In genomic region chr18:49368876-49369440, GRCh38 we compare ENCODE assay signal across 11 cellular contexts.
DNase-seq lines count a peak whose midpoint lies in the region; ATAC-seq and TF ChIP-seq lines count a peak whose summit lies in the region.
"Had no signal": no experiment of that assay in that cellular context is flagged by ENCODE, and none has a peak within 500 bp of the region (broad histone marks: within the 10 kb centered on the region; RNA-seq: fewer than 3 reads in every experiment).

No MANE protein-coding gene starts in this region.

- in situ Hi-C loops in transverse colon (cut with MboI; ENCODE audit: low pct_ligation_motif_present in 1 of 4, low pct_unique_long_range_greater_than_20kb in 1 of 4, low sequenced_read_pairs in 3 of 4): no loop called here

- no peak for TF ChIP-seq EP300 in transverse colon (IDR thresholded peaks at IDR 0.05; ENCODE audit: low read depth)

- H2AFZ ChIP-seq in fibroblast of lung (ENCODE audit: low read length) (no peak overlapping the region), hepatocyte (no peak overlapping the region)

- DNase-seq in DMS79 treated with DMSO at 0.1 percent for 48 hours (lab: John Stamatoyannopoulos, UW) (peak; percentile 51), NCI-H510A treated with DMSO at 0.1 percent for 48 hours (lab: John Stamatoyannopoulos, UW) (peak; percentile 46), fibroblast of lung (ENCODE audit: low read depth in 2 of 2) (peak; percentile 2 to 14), psoas muscle (peak; percentile 27 to 60), MV-4-11 (lab: John Stamatoyannopoulos, UW) (no peak), transverse colon (no peak), hepatocyte (ENCODE audit: low spot score) (no peak)
- no peak for DNase-seq in activated naive CD8-positive, alpha-beta T cell treated with anti-CD3 and anti-CD28 coated beads for 36 hours
- DNase-seq: activated T-cell treated with anti-CD3 and anti-CD28 coated beads, Interleukin-2, amount 50 U/mL, for 1 hour; immature natural killer cell had no signal

- H3K9me3 Mint-ChIP-seq in activated naive CD8-positive, alpha-beta T cell treated with anti-CD3 and anti-CD28 coated beads for 36 hours: no peaks in the 10 kb centered on the region
- H3K9me3 Mint-ChIP-seq: immature natural killer cell had no signal

- no peak overlapping the region for H3K9ac ChIP-seq in fibroblast of lung (ENCODE audit: insufficient read depth, low read length)
- H3K9ac ChIP-seq: BLaER1 treated with 17β-estradiol and CSF1 and Interleukin-3, amounts not matched to agents 10 nM and 100 nM had no signal

- no peak overlapping the region for H3K27ac ChIP-seq in fibroblast of lung (ENCODE audit: insufficient read depth, low read length)
- peak overlapping the region; percentile 38 for H3K27ac ChIP-seq in psoas muscle
- H3K27ac ChIP-seq in transverse colon: no peak overlapping the region
- no peak overlapping the region for H3K27ac ChIP-seq in hepatocyte
- H3K27ac ChIP-seq: BLaER1 treated with 17β-estradiol and CSF1 and Interleukin-3, amounts not matched to agents 10 nM and 100 nM had no signal

- WGBS in psoas muscle, 3 donors: 25 to 48% (median 44%) methylated on average over 10 of the region's 10 CpGs
- WGBS in transverse colon (ENCODE audit: low coverage in 1 of 2), 2 donors: 84 to 95% methylated on average over 8 to 10 of the region's 10 CpGs
- WGBS in hepatocyte (ENCODE audit: low lambda C conversion rate, missing lambda C conversion rate): 84% methylated on average over 10 of the region's 10 CpGs

- H3K36me3 ChIP-seq in fibroblast of lung (ENCODE audit: control insufficient read depth, insufficient read depth, low read length) (no peaks in the 10 kb centered on the region), psoas muscle (ENCODE audit: insufficient read depth in 1 of 2, low read depth in 1 of 2) (peaks cover 0 to 5% of the 10 kb centered on the region in 2 donors), transverse colon (no peaks in the 10 kb centered on the region), hepatocyte (replicated peaks; ENCODE audit: insufficient read depth, low read depth) (no peaks in the 10 kb centered on the region)

- no peaks in the 10 kb centered on the region for H3K27me3 ChIP-seq in fibroblast of lung (ENCODE audit: control insufficient read depth, insufficient read depth, low read length)
- H3K27me3 ChIP-seq in psoas muscle (ENCODE audit: insufficient read depth in 3 of 3, low read length in 2 of 3): no peaks in the 10 kb centered on the region
- H3K27me3 ChIP-seq in transverse colon: no peaks in the 10 kb centered on the region
- no peaks in the 10 kb centered on the region for H3K27me3 ChIP-seq in hepatocyte
- H3K27me3 ChIP-seq: BLaER1 treated with 17β-estradiol and CSF1 and Interleukin-3, amounts not matched to agents 10 nM and 100 nM had no signal

- H3K27me3 Mint-ChIP-seq in activated naive CD8-positive, alpha-beta T cell treated with anti-CD3 and anti-CD28 coated beads for 36 hours: no peaks in the 10 kb centered on the region

- ATAC-seq in psoas muscle: peak; percentile 79 to 92 (median 84)

- H3K36me3 Mint-ChIP-seq in activated naive CD8-positive, alpha-beta T cell treated with anti-CD3 and anti-CD28 coated beads for 36 hours: peaks cover 21% of the 10 kb centered on the region

- no peak overlapping the region for H3K27ac Mint-ChIP-seq in activated naive CD8-positive, alpha-beta T cell treated with anti-CD3 and anti-CD28 coated beads for 36 hours
- H3K27ac Mint-ChIP-seq: immature natural killer cell had no signal

- H3K9me2 ChIP-seq in hepatocyte (replicated peaks; ENCODE audit: insufficient read depth): no peaks in the 10 kb centered on the region

- H3K4me3 Mint-ChIP-seq in activated naive CD8-positive, alpha-beta T cell treated with anti-CD3 and anti-CD28 coated beads for 36 hours: no peak overlapping the region
- H3K4me3 Mint-ChIP-seq: immature natural killer cell had no signal

- H3K4me1 ChIP-seq in fibroblast of lung (ENCODE audit: control insufficient read depth, extremely low read depth, insufficient read depth, low read length) (no peaks in the 10 kb centered on the region), psoas muscle (peaks cover 9% of the 10 kb centered on the region), transverse colon (peaks cover 0 to 4% (median 0%) of the 10 kb centered on the region in 4 donors), hepatocyte (ENCODE audit: insufficient read depth) (no peaks in the 10 kb centered on the region)

- no peaks in the 10 kb centered on the region for H3K79me2 ChIP-seq in fibroblast of lung (ENCODE audit: control insufficient read depth, insufficient read depth, low read length)
- H3K79me2 ChIP-seq in hepatocyte: no peaks in the 10 kb centered on the region

- H4K20me1 ChIP-seq in fibroblast of lung (ENCODE audit: control insufficient read depth, extremely low read depth, insufficient read depth, low read length): no peaks in the 10 kb centered on the region
- H4K20me1 ChIP-seq in hepatocyte (ENCODE audit: insufficient read depth, poor library complexity, severe bottlenecking): no peaks in the 10 kb centered on the region
- H4K20me1 ChIP-seq: BLaER1 treated with 17β-estradiol and CSF1 and Interleukin-3, amounts not matched to agents 10 nM and 100 nM had no signal

- H3K9me3 ChIP-seq in fibroblast of lung (ENCODE audit: control insufficient read depth, insufficient read depth, low read depth, low read length) (no peaks in the 10 kb centered on the region), psoas muscle (no peaks in the 10 kb centered on the region), transverse colon (no peaks in the 10 kb centered on the region), hepatocyte (ENCODE audit: low read depth) (no peaks in the 10 kb centered on the region)
- H3K9me3 ChIP-seq: BLaER1 treated with 17β-estradiol and CSF1 and Interleukin-3, amounts not matched to agents 10 nM and 100 nM had no signal

- intact Hi-C loops in psoas muscle (cut with DNase I): no loop called here
- intact Hi-C loops in transverse colon (cut with DNase I; ENCODE audit: low total_unique reads): no loop called here

- H3K4me1 Mint-ChIP-seq in activated naive CD8-positive, alpha-beta T cell treated with anti-CD3 and anti-CD28 coated beads for 36 hours: no peaks in the 10 kb centered on the region

- no peak overlapping the region for H3K4me3 ChIP-seq in fibroblast of lung (replicated peaks in 1 of 4; ENCODE audit: control extremely low read depth in 1 of 4, insufficient read depth in 1 of 4, low read depth in 3 of 4, low read length in 4 of 4)
- peak overlapping the region; percentile 49 for H3K4me3 ChIP-seq in psoas muscle
- H3K4me3 ChIP-seq in transverse colon: no peak overlapping the region
- no peak overlapping the region for H3K4me3 ChIP-seq in hepatocyte
- H3K4me3 ChIP-seq: BLaER1 treated with 17β-estradiol and CSF1 and Interleukin-3, amounts not matched to agents 10 nM and 100 nM had no signal

- TF ChIP-seq CTCF in fibroblast of lung (conservative IDR thresholded peaks at IDR 0.05 in 1 of 2, IDR thresholded peaks at IDR 0.05 in 1 of 2; ENCODE audit: low read depth in 1 of 2, low read length in 2 of 2) (no peak), psoas muscle (IDR thresholded peaks at IDR 0.05) (no peak), transverse colon (IDR thresholded peaks at IDR 0.05) (no peak), hepatocyte (IDR thresholded peaks at IDR 0.05; ENCODE audit: poor library complexity) (no peak)

- H3K4me2 ChIP-seq in fibroblast of lung (ENCODE audit: extremely low read depth, insufficient read depth, low read length) (no peak overlapping the region), hepatocyte (no peak overlapping the region)
- H3K4me2 ChIP-seq: BLaER1 treated with 17β-estradiol and CSF1 and Interleukin-3, amounts not matched to agents 10 nM and 100 nM had no signal

- TF ChIP-seq POLR2A in transverse colon (IDR thresholded peaks at IDR 0.05): no peak

Comparison
In these comparisons a context has a peak if more than half of its experiments do, and no peak if none do; other contexts are left out.
1. DNase-seq: peak in DMS79 treated with DMSO at 0.1 percent for 48 hours (single experiment), NCI-H510A treated with DMSO at 0.1 percent for 48 hours (single experiment), fibroblast of lung (2 of 2) and psoas muscle (2 of 2); none in activated naive CD8-positive, alpha-beta T cell treated with anti-CD3 and anti-CD28 coated beads for 36 hours (single experiment), MV-4-11 (single experiment), transverse colon (single experiment) and hepatocyte (single experiment).